In the genomic region with DNA sequence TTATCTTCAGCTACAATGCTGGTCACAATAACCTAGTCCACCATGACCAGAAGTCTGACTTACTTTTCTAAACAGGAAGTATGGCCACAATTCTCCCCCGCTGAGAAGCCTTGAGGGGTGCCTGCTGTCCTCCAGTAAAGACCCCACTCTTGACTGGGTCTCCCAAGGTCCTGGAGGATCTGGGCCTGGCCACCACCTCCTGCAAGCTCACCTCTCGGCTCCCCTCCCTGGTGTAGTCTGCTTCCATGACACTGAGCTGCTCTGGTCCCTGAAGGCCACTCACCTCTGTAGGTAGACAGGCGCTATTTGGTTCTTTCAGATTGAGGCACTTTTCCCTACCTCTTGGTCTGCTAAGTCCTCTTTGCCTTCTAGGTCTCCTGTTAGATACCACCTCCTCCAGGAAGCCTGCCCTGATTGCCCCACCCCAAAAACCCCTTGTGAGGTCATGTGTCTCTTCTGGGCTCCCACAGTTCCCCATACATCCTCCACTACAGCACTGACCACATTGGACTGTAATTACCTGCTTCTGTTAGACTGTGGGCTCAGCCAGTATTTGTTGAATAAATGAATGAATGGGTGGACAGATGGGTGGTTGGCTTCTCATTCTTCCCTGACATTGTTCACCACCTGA, we compare ENCODE assay signal across 15 cellular contexts.
DNase-seq lines count a peak whose midpoint lies in the region; ATAC-seq, FAIRE-seq and TF ChIP-seq lines count a peak whose summit lies in the region.
"Had no signal": no experiment of that assay in that cellular context is flagged by ENCODE, and none has a peak within 500 bp of the region (broad histone marks: within the 10 kb centered on the region; RNA-seq: fewer than 3 reads in every experiment).

No MANE protein-coding gene starts in this region.

- no peaks in the 10 kb centered on the region for H3K27me3 ChIP-seq in CD4-positive, alpha-beta T cell (ENCODE audit: control insufficient read depth, insufficient read depth, low read length)
- H3K27me3 ChIP-seq in psoas muscle (ENCODE audit: insufficient read depth in 3 of 3, low read length in 2 of 3), result peaks cover 0 to 2% (median 0%) of the 10 kb centered on the region in 3 donors

- H3K4me3 Mint-ChIP-seq in activated naive CD8-positive, alpha-beta T cell, result no peak overlapping the region
- no peak overlapping the region for H3K4me3 Mint-ChIP-seq in activated naive CD8-positive, alpha-beta T cell treated with anti-CD3 and anti-CD28 coated beads, Interleukin-2, amount 50 U/mL, for 24 hours
- H3K4me3 Mint-ChIP-seq in CD4-positive, alpha-beta T cell, result no peak overlapping the region

- H3K9me3 Mint-ChIP-seq in activated naive CD8-positive, alpha-beta T cell (ENCODE audit: low read depth), result no peaks in the 10 kb centered on the region
- no peaks in the 10 kb centered on the region for H3K9me3 Mint-ChIP-seq in activated naive CD8-positive, alpha-beta T cell treated with anti-CD3 and anti-CD28 coated beads, Interleukin-2, amount 50 U/mL, for 24 hours
- H3K9me3 Mint-ChIP-seq in CD4-positive, alpha-beta T cell, result peaks cover 1% of the 10 kb centered on the region

- H3K36me3 ChIP-seq in kidney (ENCODE audit: control insufficient read depth in 1 of 2, insufficient read depth in 2 of 2, low read length in 2 of 2), result no peaks in the 10 kb centered on the region
- H3K36me3 ChIP-seq in psoas muscle (ENCODE audit: insufficient read depth in 1 of 2, low read depth in 1 of 2), result no peaks in the 10 kb centered on the region

- no peaks in the 10 kb centered on the region for H3K36me3 Mint-ChIP-seq in activated naive CD8-positive, alpha-beta T cell
- no peaks in the 10 kb centered on the region for H3K36me3 Mint-ChIP-seq in activated naive CD8-positive, alpha-beta T cell treated with anti-CD3 and anti-CD28 coated beads, Interleukin-2, amount 50 U/mL, for 24 hours (ENCODE audit: low read depth)
- peaks cover 8% of the 10 kb centered on the region for H3K36me3 Mint-ChIP-seq in CD4-positive, alpha-beta T cell (ENCODE audit: low read depth)

- H3K9ac ChIP-seq in kidney (ENCODE audit: low read length in 2 of 2), result no peak overlapping the region

- H3K27ac ChIP-seq in CD4-positive, alpha-beta T cell (ENCODE audit: low read depth, low read length), result no peak overlapping the region
- H3K27ac ChIP-seq in kidney (ENCODE audit: low read depth in 2 of 2, low read length in 2 of 2) (no peak overlapping the region), psoas muscle (no peak overlapping the region)

- H3K4me1 ChIP-seq in kidney (ENCODE audit: control insufficient read depth in 1 of 2, insufficient read depth in 1 of 2, low read depth in 1 of 2, low read length in 2 of 2), result no peaks in the 10 kb centered on the region
- H3K4me1 ChIP-seq in psoas muscle, result no peaks in the 10 kb centered on the region

- no peak for FAIRE-seq in kidney (lab: Jason Lieb, UNC)

- H3K27me3 Mint-ChIP-seq in activated naive CD8-positive, alpha-beta T cell, result no peaks in the 10 kb centered on the region
- no peaks in the 10 kb centered on the region for H3K27me3 Mint-ChIP-seq in activated naive CD8-positive, alpha-beta T cell treated with anti-CD3 and anti-CD28 coated beads, Interleukin-2, amount 50 U/mL, for 24 hours
- H3K27me3 Mint-ChIP-seq in CD4-positive, alpha-beta T cell, result no peaks in the 10 kb centered on the region

- CTCF ChIA-PET in CD4-positive, alpha-beta T cell (lab: Charles Lee), result no interaction called here

- POLR2A ChIA-PET in CD4-positive, alpha-beta T cell (lab: Charles Lee), result interaction anchor here (0.6 kb wide), 1 partner anchor 13 kb away, joined by 4 read pairs; no protein-coding TSS in a partner anchor

- no peak for ATAC-seq in activated naive CD8-positive, alpha-beta T cell treated with anti-CD3 and anti-CD28 coated beads, Interleukin-2, amount 50 U/mL, for 24 hours
- ATAC-seq in CD4-positive, alpha-beta T cell (ENCODE audit: poor library complexity), result no peak
- ATAC-seq in psoas muscle, result no peak
- no peak for ATAC-seq in HG03097 (IDR thresholded peaks at IDR 0.05; ENCODE audit: low FRiP score, unreplicated experiment)
- ATAC-seq: HCT116, PC-3 had no signal

- peak overlapping the region; percentile 79 for H3K27ac Mint-ChIP-seq in activated naive CD8-positive, alpha-beta T cell
- H3K27ac Mint-ChIP-seq in activated naive CD8-positive, alpha-beta T cell treated with anti-CD3 and anti-CD28 coated beads, Interleukin-2, amount 50 U/mL, for 24 hours, result no peak overlapping the region
- H3K27ac Mint-ChIP-seq in CD4-positive, alpha-beta T cell, result peak overlapping the region; percentile 79

- no peaks in the 10 kb centered on the region for H3K9me3 ChIP-seq in CD4-positive, alpha-beta T cell (ENCODE audit: control insufficient read depth, low read length)
- H3K9me3 ChIP-seq in kidney (ENCODE audit: control insufficient read depth in 1 of 2, low read length in 2 of 2) (no peaks in the 10 kb centered on the region), psoas muscle (no peaks in the 10 kb centered on the region)

- intact Hi-C loops in CD4-positive, alpha-beta T cell (cut with DNase I, micrococcal nuclease), result no loop called here
- intact Hi-C loops in kidney (cut with DNase I), result no loop called here
- intact Hi-C loops in psoas muscle (cut with DNase I), result loop anchor here in 1 of 2 donors (5.0 kb wide), 1 partner anchor 42 kb away; no protein-coding TSS in a partner anchor

- WGBS in psoas muscle, 3 donors, result 92 to 98% (median 94%) methylated on average over 3 of the region's 3 CpGs

- no peak overlapping the region for H3K4me3 ChIP-seq in kidney (ENCODE audit: low read length in 2 of 2)
- H3K4me3 ChIP-seq in psoas muscle, result no peak overlapping the region

- H3K4me1 Mint-ChIP-seq in activated naive CD8-positive, alpha-beta T cell (ENCODE audit: low read depth), result peaks cover 39% of the 10 kb centered on the region
- peaks cover 29% of the 10 kb centered on the region for H3K4me1 Mint-ChIP-seq in activated naive CD8-positive, alpha-beta T cell treated with anti-CD3 and anti-CD28 coated beads, Interleukin-2, amount 50 U/mL, for 24 hours
- peaks cover 55% of the 10 kb centered on the region for H3K4me1 Mint-ChIP-seq in CD4-positive, alpha-beta T cell (ENCODE audit: low read depth)

- TF ChIP-seq CTCF in CD4-positive, alpha-beta T cell (IDR thresholded peaks at IDR 0.05), result no peak
- TF ChIP-seq CTCF in kidney (IDR thresholded peaks at IDR 0.05; ENCODE audit: borderline replicate concordance, extremely low read depth, insufficient read depth), result no peak
- TF ChIP-seq CTCF in psoas muscle (IDR thresholded peaks at IDR 0.05), result no peak

- DNase-seq in activated naive CD8-positive, alpha-beta T cell treated with anti-CD3 and anti-CD28 coated beads, Interleukin-2, amount 50 U/mL, for 24 hours, result no peak
- no peak for DNase-seq in CD4-positive, alpha-beta T cell
- DNase-seq in kidney (peak; percentile 51), psoas muscle (peak; percentile 2 to 19), SIG-M5 (lab: John Stamatoyannopoulos, UW) (no peak), SW 1271 (lab: John Stamatoyannopoulos, UW) (no peak)
- DNase-seq: ACHN, DMS 273 treated with DMSO at 0.1 percent for 48 hours, NCI-H1092, NCI-H1694, NCI-H2107, PC-3 had no signal

Comparison
In these comparisons a context has a peak if more than half of its experiments do, and no peak if none do; other contexts are left out.
1. DNase-seq: peak in kidney (single experiment) and psoas muscle (2 of 2); none in activated naive CD8-positive, alpha-beta T cell treated with anti-CD3 and anti-CD28 coated beads, Interleukin-2, amount 50 U/mL, for 24 hours (single experiment), CD4-positive, alpha-beta T cell (0 of 10), SIG-M5 (single experiment) and SW 1271 (0 of 2).